Comparison of ENCODE assay signal across 11 cellular contexts in the genomic region with DNA sequence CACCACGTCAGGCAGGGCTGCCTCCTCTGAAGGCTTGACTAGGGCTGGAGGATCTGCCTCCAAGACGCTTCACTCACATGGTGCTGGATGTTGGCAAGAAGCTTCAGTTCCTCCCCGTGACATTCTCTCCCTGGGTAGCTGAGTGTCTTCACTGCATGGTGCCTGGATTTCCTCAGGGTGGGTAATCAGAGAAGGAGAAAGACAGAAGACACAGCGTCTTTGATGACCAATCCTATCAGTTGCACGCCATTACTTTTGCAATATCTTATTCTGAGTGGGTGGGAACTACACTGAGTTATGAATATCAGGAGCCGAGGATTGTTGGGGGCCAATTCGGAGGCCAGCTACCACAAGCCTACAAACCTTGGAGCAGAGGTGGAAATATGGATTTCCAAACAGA.
"Had no signal": no experiment of that assay in that cellular context is flagged by ENCODE, and none has a peak within 500 bp of the region (broad histone marks: within the 10 kb centered on the region; RNA-seq: fewer than 3 reads in every experiment).

No MANE protein-coding gene starts in this region.

- H3K4me3 ChIP-seq: GM23248, GM23338, HAP-1 had no signal

- H3K36me3 ChIP-seq: HAP-1 had no signal

- H3K4me1 ChIP-seq: HAP-1 had no signal

- FAIRE-seq: H1, H54 had no signal

- ATAC-seq: GM23338, HCT116 had no signal

- H3K4me2 ChIP-seq: GM23338 had no signal

- H3K9ac ChIP-seq: GM23248 had no signal

- DNase-seq: GM23248, GOT3, H7, H9, HCEC 1CT, HFFc6 had no signal

- H3K27ac ChIP-seq: GM23248 had no signal

- H2AFZ ChIP-seq: GM23248, GM23338 had no signal

- H3K9me3 ChIP-seq: HAP-1 had no signal
